ENCODE assay signal across 8 cellular contexts in the genomic region with DNA sequence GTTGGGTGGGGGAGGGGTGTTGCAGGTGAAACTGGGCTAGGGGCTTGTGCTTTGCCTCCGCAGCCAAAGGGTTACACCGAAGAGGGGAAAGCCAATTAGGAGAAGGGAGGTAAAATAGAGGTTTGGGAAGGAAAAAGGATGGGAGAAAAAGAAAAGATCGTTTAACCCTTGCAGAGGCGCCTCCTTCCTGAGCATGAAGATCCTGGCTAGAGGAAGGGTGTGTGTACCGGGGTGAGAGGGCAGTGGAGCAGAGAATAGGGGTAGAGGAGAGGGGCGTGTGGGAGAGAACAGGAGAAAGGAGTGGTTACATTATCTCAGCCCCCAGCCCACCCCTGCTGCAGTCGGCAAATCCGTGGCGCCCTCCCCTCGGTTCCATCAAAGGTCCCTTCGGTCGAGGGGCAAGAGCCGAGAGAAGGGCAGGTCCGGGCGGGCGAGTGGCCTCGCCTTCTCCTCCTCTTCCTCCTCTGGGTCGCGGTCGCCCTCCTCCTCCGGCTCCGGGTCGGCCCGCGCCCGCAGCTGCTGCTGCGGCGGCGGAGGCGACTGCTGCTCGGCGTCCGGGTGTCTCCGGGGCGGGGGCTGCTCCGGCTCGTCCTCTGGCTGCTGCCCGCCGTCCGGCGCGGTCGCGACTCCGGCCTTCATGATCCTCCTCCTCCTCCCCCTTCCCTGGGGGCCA. TPM values are rescaled to one million over a fixed set of nuclear protein-coding genes. Genes with fewer than 3 reads are reported as not detected.
A peak's percentile ranks its signal among the peaks of the same experiment; 100 is the strongest.
DNase-seq lines count a peak whose midpoint lies in the region; ATAC-seq and TF ChIP-seq lines count a peak whose summit lies in the region.

No MANE protein-coding gene starts in this region.

- H4K20me1 ChIP-seq in IMR-90 (ENCODE audit: insufficient read depth, low read length): peaks cover 19% of the 10 kb centered on the region

- no peaks in the 10 kb centered on the region for H3K36me3 ChIP-seq in CD4-positive, alpha-beta memory T cell (ENCODE audit: insufficient read depth, low read length)
- no peaks in the 10 kb centered on the region for H3K36me3 ChIP-seq in IMR-90 (ENCODE audit: control insufficient read depth, insufficient read depth, low read length)
- H3K36me3 ChIP-seq in naive thymus-derived CD4-positive, alpha-beta T cell (ENCODE audit: control insufficient read depth in 2 of 3, insufficient read depth in 3 of 3, low read length in 3 of 3): no peaks in the 10 kb centered on the region
- H3K36me3 ChIP-seq in transverse colon: no peaks in the 10 kb centered on the region

- POLR2A ChIA-PET in CD4-positive, alpha-beta memory T cell (lab: Charles Lee; ENCODE audit: partially characterized antibody): interaction anchor here (1.2 kb wide), 1 partner anchor 18 kb away, joined by 6 read pairs; no protein-coding TSS in a partner anchor
- POLR2A ChIA-PET in IMR-90 (lab: Charles Lee; ENCODE audit: unreplicated experiment): no interaction called here
- POLR2A ChIA-PET in naive thymus-derived CD4-positive, alpha-beta T cell (lab: Charles Lee): no interaction called here

- peak overlapping the region; percentile 90 for H3K4ac ChIP-seq in IMR-90 (ENCODE audit: low read depth, low read length)

- no peak overlapping the region for H3K4me3 ChIP-seq in CD4-positive, alpha-beta memory T cell (ENCODE audit: low read length in 2 of 2)
- H3K4me3 ChIP-seq in IMR-90 (ENCODE audit: insufficient read depth, low read depth, low read length): peak overlapping the region; percentile 59
- no peak overlapping the region for H3K4me3 ChIP-seq in naive thymus-derived CD4-positive, alpha-beta T cell (ENCODE audit: low read length)
- H3K4me3 ChIP-seq in transverse colon: no peak overlapping the region

- H2AK9ac ChIP-seq in IMR-90 (replicated peaks; ENCODE audit: low read depth, low read length, poor library complexity): peak overlapping the region; percentile 95

- H3K9ac ChIP-seq in IMR-90 (ENCODE audit: low read depth, low read length): peak overlapping the region; percentile 65

- no peak overlapping the region for H3K27ac ChIP-seq in CD4-positive, alpha-beta memory T cell (ENCODE audit: low read depth, low read length)
- H3K27ac ChIP-seq in IMR-90 (ENCODE audit: insufficient read depth, low read length) (peak overlapping the region; percentile 74; the same call in 1 of the 2 replicates), transverse colon (no peak overlapping the region)
- H3K27ac ChIP-seq in naive thymus-derived CD4-positive, alpha-beta T cell (ENCODE audit: low read depth, low read length): no peak overlapping the region

- peaks cover 0 to 6% (median 0%) of the 10 kb centered on the region in 8 donors for H3K9me3 Mint-ChIP-seq in CD4-positive, alpha-beta memory T cell
- peaks cover 0 to 6% (median 2%) of the 10 kb centered on the region in 11 donors for H3K9me3 Mint-ChIP-seq in naive thymus-derived CD4-positive, alpha-beta T cell

- H2AFZ ChIP-seq in IMR-90 (replicated peaks; ENCODE audit: low read length, poor library complexity): peak overlapping the region; percentile 86

- peak overlapping the region; percentile 90 for H2BK5ac ChIP-seq in IMR-90 (ENCODE audit: low read depth, low read length, poor library complexity, severe bottlenecking)

- peak overlapping the region; percentile 85 for H2BK120ac ChIP-seq in IMR-90 (ENCODE audit: low read depth, low read length)

- DNase-seq in CD4-positive, alpha-beta memory T cell: no peak
- DNase-seq in IMR-90 (no peak), ecto neural progenitor cell (ENCODE audit: low spot score) (peak; percentile 60), LoVo (ENCODE audit: low spot score) (no peak), cortex of kidney (lab: John Stamatoyannopoulos, UW) (no peak), transverse colon (no peak), occipital lobe (lab: John Stamatoyannopoulos, UW) (no peak)
- DNase-seq in naive thymus-derived CD4-positive, alpha-beta T cell: no peak

- dilution Hi-C loops in IMR-90 (cut with HindIII; ENCODE audit: low sequenced_read_pairs, unreplicated experiment): no loop called here

- H4K5ac ChIP-seq in IMR-90 (ENCODE audit: low read depth, low read length): no peak overlapping the region

- H3K18ac ChIP-seq in IMR-90 (ENCODE audit: low read depth, low read length): peak overlapping the region; percentile 38

- peaks cover 17% of the 10 kb centered on the region for H3K4me1 ChIP-seq in CD4-positive, alpha-beta memory T cell (ENCODE audit: insufficient read depth, low read length)
- H3K4me1 ChIP-seq in IMR-90 (ENCODE audit: control insufficient read depth, insufficient read depth, low read length): peaks cover 6% of the 10 kb centered on the region
- H3K4me1 ChIP-seq in naive thymus-derived CD4-positive, alpha-beta T cell (ENCODE audit: control insufficient read depth in 2 of 2, insufficient read depth in 2 of 2, low read length in 2 of 2): peaks cover 0 to 7% of the 10 kb centered on the region in 2 donors
- peaks cover 0 to 17% (median 13%) of the 10 kb centered on the region in 4 donors for H3K4me1 ChIP-seq in transverse colon

- H3K9me1 ChIP-seq in IMR-90 (ENCODE audit: insufficient read depth, low read length): peaks cover 13% of the 10 kb centered on the region; the same call in 1 of the 2 replicates

- H3K27me3 Mint-ChIP-seq in CD4-positive, alpha-beta memory T cell: peaks cover 46 to 54% of the 10 kb centered on the region in 2 donors
- peaks cover 46 to 75% (median 54%) of the 10 kb centered on the region in 5 donors for H3K27me3 Mint-ChIP-seq in naive thymus-derived CD4-positive, alpha-beta T cell

- no peak overlapping the region for H3K27ac Mint-ChIP-seq in CD4-positive, alpha-beta memory T cell
- no peak overlapping the region for H3K27ac Mint-ChIP-seq in naive thymus-derived CD4-positive, alpha-beta T cell

- no peak; the same call in none of the 2 replicates for TF ChIP-seq POLR2A in IMR-90 (IDR thresholded peaks at IDR 0.05; ENCODE audit: low read depth, low read length)
- no peak for TF ChIP-seq POLR2A in transverse colon (IDR thresholded peaks at IDR 0.05)

- peak overlapping the region; percentile 86 for H2AK5ac ChIP-seq in IMR-90 (ENCODE audit: low read depth, low read length)

- TF ChIP-seq CTCF in IMR-90 (conservative IDR thresholded peaks at IDR 0.05; ENCODE audit: low read depth, low read length) (no peak), transverse colon (IDR thresholded peaks at IDR 0.05) (no peak)

- peak overlapping the region in 6 of 8 donors; percentile 7 to 77 (median 52) for H3K4me3 Mint-ChIP-seq in CD4-positive, alpha-beta memory T cell
- peak overlapping the region in 9 of 10 donors; percentile 26 to 81 (median 61) for H3K4me3 Mint-ChIP-seq in naive thymus-derived CD4-positive, alpha-beta T cell

- 2% methylated on average over 21 of the region's 45 CpGs; no CpG with 5 or more reads in 1 of the 2 experiments for WGBS in IMR-90 (ENCODE audit: extremely low coverage in 2 of 2, insufficient read length in 1 of 2), 2 experiments
- 3 to 8% methylated on average over 5 to 33 of the region's 45 CpGs for WGBS in transverse colon (ENCODE audit: low coverage in 1 of 2), 2 donors

- H3K4me2 ChIP-seq in IMR-90 (ENCODE audit: low read depth, low read length): peak overlapping the region; percentile 80

- H3K23ac ChIP-seq in IMR-90 (ENCODE audit: low read depth, low read length): peak overlapping the region; percentile 88

- no peak for TF ChIP-seq EP300 in transverse colon (IDR thresholded peaks at IDR 0.05; ENCODE audit: low read depth)

- H2BK15ac ChIP-seq in IMR-90 (ENCODE audit: low read depth, low read length): peak overlapping the region; percentile 65; the same call in 2 of the 3 replicates

- peaks cover 12 to 48% of the 10 kb centered on the region in 2 experiments for H3K79me1 ChIP-seq in IMR-90 (ENCODE audit: low read depth in 1 of 2, low read length in 2 of 2)

- intact Hi-C loops in CD4-positive, alpha-beta memory T cell (cut with micrococcal nuclease): no loop called here
- intact Hi-C loops in IMR-90 (cut with micrococcal nuclease) (loop anchor here (1.0 kb wide), 1 partner anchor 154 kb away; no protein-coding TSS in a partner anchor), transverse colon (cut with DNase I; ENCODE audit: low total_unique reads) (no loop called here)
- intact Hi-C loops in naive thymus-derived CD4-positive, alpha-beta T cell (cut with micrococcal nuclease): no loop called here

- peak overlapping the region; percentile 96 for H4K91ac ChIP-seq in IMR-90 (ENCODE audit: insufficient read depth, low read depth, low read length)

- CTCF ChIA-PET in CD4-positive, alpha-beta memory T cell (lab: Charles Lee; ENCODE audit: partially characterized antibody): no interaction called here
- CTCF ChIA-PET in IMR-90 (lab: Yijun Ruan, JAX): no interaction called here
- CTCF ChIA-PET in naive thymus-derived CD4-positive, alpha-beta T cell (lab: Charles Lee): no interaction called here

- peak overlapping the region; percentile 62 to 82; a peak in 3 of 4 replicates for H4K8ac ChIP-seq in IMR-90 (ENCODE audit: low read depth in 2 of 2, low read length in 2 of 2)

- in situ Hi-C loops in IMR-90 (cut with MboI; ENCODE audit: low sequenced_read_pairs): no loop called here
- in situ Hi-C loops in transverse colon (cut with MboI; ENCODE audit: low pct_ligation_motif_present in 1 of 4, low pct_unique_long_range_greater_than_20kb in 1 of 4, low sequenced_read_pairs in 3 of 4): no loop called here

- ATAC-seq in IMR-90 (ENCODE audit: low read depth): no peak; the same call in 1 of the 2 replicates
- no peak for ATAC-seq in naive thymus-derived CD4-positive, alpha-beta T cell

- peaks cover 25% of the 10 kb centered on the region for H3K27me3 ChIP-seq in CD4-positive, alpha-beta memory T cell (ENCODE audit: insufficient read depth, low read length)
- H3K27me3 ChIP-seq in IMR-90 (ENCODE audit: control insufficient read depth, insufficient read depth, low read length) (no peaks in the 10 kb centered on the region), transverse colon (peaks cover 77% of the 10 kb centered on the region)
- peaks cover 4 to 8% of the 10 kb centered on the region in 2 donors for H3K27me3 ChIP-seq in naive thymus-derived CD4-positive, alpha-beta T cell (ENCODE audit: control insufficient read depth in 2 of 2, insufficient read depth in 2 of 2, low read length in 2 of 2)

- H3K9me3 ChIP-seq in CD4-positive, alpha-beta memory T cell (ENCODE audit: control insufficient read depth in 1 of 2, low read length in 2 of 2): no peaks in the 10 kb centered on the region
- H3K9me3 ChIP-seq in IMR-90 (ENCODE audit: control insufficient read depth, insufficient read depth, low read length): no peaks in the 10 kb centered on the region
- no peaks in the 10 kb centered on the region for H3K9me3 ChIP-seq in naive thymus-derived CD4-positive, alpha-beta T cell (ENCODE audit: control insufficient read depth in 2 of 3, low read length in 3 of 3)
- H3K9me3 ChIP-seq in transverse colon: no peaks in the 10 kb centered on the region

- H3K36me3 Mint-ChIP-seq in CD4-positive, alpha-beta memory T cell: peaks cover 0 to 6% of the 10 kb centered on the region in 2 donors
- H3K36me3 Mint-ChIP-seq in naive thymus-derived CD4-positive, alpha-beta T cell: peaks cover 0 to 6% (median 0%) of the 10 kb centered on the region in 5 donors

- peaks cover 9 to 30% (median 15%) of the 10 kb centered on the region in 4 donors for H3K4me1 Mint-ChIP-seq in CD4-positive, alpha-beta memory T cell
- H3K4me1 Mint-ChIP-seq in naive thymus-derived CD4-positive, alpha-beta T cell: peaks cover 12 to 28% (median 20%) of the 10 kb centered on the region in 7 donors

- peak overlapping the region; percentile 59 for H2BK20ac ChIP-seq in IMR-90 (ENCODE audit: low read depth, low read length)

- peak overlapping the region; percentile 86 for H3K14ac ChIP-seq in IMR-90 (replicated peaks; ENCODE audit: low read depth, low read length)

- no peak for TF ChIP-seq RAD21 in IMR-90 (IDR thresholded peaks at IDR 0.05; ENCODE audit: low read length)

- BruUV-seq in IMR-90 (replicated peaks; lab: Mats Ljungman, UMichigan): no TSS peak

- H3K56ac ChIP-seq in IMR-90 (ENCODE audit: extremely low read depth, insufficient read depth, low read length): peak overlapping the region; percentile 68; the same call in 1 of the 2 replicates

RNA-seq across cellular contexts. Expression of gene MARCHF4, which starts 1.2 kb away (rescaled TPM):
- not detected for total RNA-seq in CD4-positive, alpha-beta memory T cell
- not detected for polyA plus RNA-seq in CD4-positive, alpha-beta memory T cell
- total RNA-seq in IMR-90 (2012; rRNA removed) (2.3 and 3.1 TPM in 2 replicates), transverse colon (1 to 10 TPM in 1 of 4 donors, under 1 TPM in 1, not detected in 2; 0.14 to 1.4 TPM), occipital lobe (8.7 TPM)
- 12.0 and 12.9 TPM in 2 replicates for polyA plus RNA-seq in IMR-90 (2012; rRNA removed)
- polyA plus RNA-seq in IMR-90 (2012; cell fraction: cytosol; rRNA removed): 6.7 and 8.3 TPM in 2 replicates
- polyA plus RNA-seq in IMR-90 (2012; cell fraction: nucleus; rRNA removed; ENCODE audit: low replicate concordance): 5.3 and 6.4 TPM in 2 replicates
- not detected for total RNA-seq in naive thymus-derived CD4-positive, alpha-beta T cell
- polyA plus RNA-seq in naive thymus-derived CD4-positive, alpha-beta T cell: not detected

RNA-seq across cellular contexts. Expression of gene SMARCAL1, which starts 41.2 kb away (rescaled TPM):
- 10 to 100 TPM; 26.1 to 26.3 TPM for total RNA-seq in CD4-positive, alpha-beta memory T cell
- 10 to 100 TPM; 16.3 to 22.2 TPM for polyA plus RNA-seq in CD4-positive, alpha-beta memory T cell
- total RNA-seq in IMR-90 (2012; rRNA removed) (10.8 and 13.6 TPM in 2 replicates), transverse colon (10 to 100 TPM; 16.9 to 32.2 (median 23.6) TPM), occipital lobe (11.4 TPM)
- polyA plus RNA-seq in IMR-90 (2012; rRNA removed): 21.0 and 21.4 TPM in 2 replicates
- 14.4 and 15.5 TPM in 2 replicates for polyA plus RNA-seq in IMR-90 (2012; cell fraction: cytosol; rRNA removed)
- 11.3 and 15.5 TPM in 2 replicates for polyA plus RNA-seq in IMR-90 (2012; cell fraction: nucleus; rRNA removed; ENCODE audit: low replicate concordance)
- 10 to 100 TPM; 16.2 to 30.3 (median 24.6) TPM for total RNA-seq in naive thymus-derived CD4-positive, alpha-beta T cell
- polyA plus RNA-seq in naive thymus-derived CD4-positive, alpha-beta T cell: 10 to 100 TPM; 18.6 to 31.2 TPM
